In genomic region chr10:8156918-8157317, GRCh38 we compare ENCODE assay signal across 1 cellular context.
TF ChIP-seq lines count a peak whose summit lies in the region.

No MANE protein-coding gene starts in this region.

TF ChIP-seq in HEK293, 187 proteins besides CTCF, POLR2A, EP300 and RAD21 (continued from another document):
- TF ChIP-seq REST (tag by site-specific recombination; IDR thresholded peaks at IDR 0.05), result peak; percentile 89
